Comparison of ENCODE assay signal across 8 cellular contexts in the genomic region with DNA sequence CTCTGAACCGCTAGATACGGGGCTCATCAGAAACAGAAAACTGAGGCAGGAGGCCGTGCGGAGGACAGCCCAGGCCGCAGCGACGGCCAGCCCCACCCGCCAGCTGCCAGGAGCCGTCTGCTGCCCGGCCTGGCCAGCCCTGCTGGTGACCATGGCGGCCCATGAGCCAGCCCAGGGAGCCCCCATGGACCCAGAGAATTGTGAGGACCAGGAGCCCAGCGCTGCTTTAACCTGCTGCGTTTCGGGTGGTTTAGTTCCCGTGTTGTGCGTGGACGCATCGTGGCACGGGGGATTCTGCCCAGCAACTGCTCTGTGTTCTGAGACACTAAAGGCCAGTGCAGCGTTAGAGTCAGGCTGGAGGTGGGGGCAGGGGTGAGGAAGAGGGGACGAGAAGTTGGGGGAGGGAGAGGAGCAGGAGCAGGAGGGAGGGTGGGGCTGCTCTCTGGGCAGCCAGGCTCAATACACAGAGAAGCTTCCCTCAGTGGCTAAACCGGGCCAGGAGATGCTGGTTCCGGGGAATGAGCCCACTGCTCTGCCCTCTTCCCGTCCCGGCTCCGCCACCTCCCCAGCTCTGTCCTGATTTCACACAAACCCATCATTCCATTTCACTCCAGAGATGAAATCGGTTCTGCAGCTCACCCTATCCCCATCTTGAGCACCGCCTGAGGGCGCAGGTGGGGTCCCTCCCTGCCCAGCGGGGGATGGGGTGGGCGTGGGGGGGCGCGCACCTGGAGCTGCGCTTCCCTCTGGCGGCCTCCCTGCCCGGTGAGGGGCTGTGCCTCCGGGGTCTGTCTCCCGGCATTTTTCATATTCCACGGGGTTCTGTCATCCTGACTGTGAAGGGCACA. TPM values are rescaled to one million over a fixed set of nuclear protein-coding genes. Genes with fewer than 3 reads are reported as not detected.
A peak's percentile ranks its signal among the peaks of the same experiment; 100 is the strongest.
DNase-seq lines count a peak whose midpoint lies in the region; ATAC-seq and TF ChIP-seq lines count a peak whose summit lies in the region.

No MANE protein-coding gene starts in this region.

- H3K36me3 Mint-ChIP-seq in activated CD4-positive, alpha-beta memory T cell treated with anti-CD3 and anti-CD28 coated beads, Interleukin-2, amount 10 ng/mL, durations not matched to agents 7 days and 5 days (ENCODE audit: low read depth), result peaks cover 12% of the 10 kb centered on the region

- H3K4me3 ChIP-seq in H7 (ENCODE audit: insufficient read depth, low read depth, low read length) (peak overlapping the region; percentile 51), left ventricle myocardium inferior (peak overlapping the region; percentile 70), skeletal muscle tissue (ENCODE audit: low read length in 3 of 3) (peak overlapping the region; percentile 68 to 84 (median 70))

- H3K27ac ChIP-seq in left ventricle myocardium inferior (replicated peaks) (peak overlapping the region; percentile 74), skeletal muscle tissue (ENCODE audit: low read depth, low read length) (no peak overlapping the region)

- H3K9me3 ChIP-seq in left ventricle myocardium inferior (replicated peaks) (peaks cover 35% of the 10 kb centered on the region), skeletal muscle tissue (ENCODE audit: control insufficient read depth in 3 of 3, low read length in 3 of 3) (peaks cover 0 to 5% (median 0%) of the 10 kb centered on the region in 3 donors)

- ATAC-seq in GM19463 (IDR thresholded peaks at IDR 0.05; ENCODE audit: unreplicated experiment) (no peak), GM21526 (IDR thresholded peaks at IDR 0.05; ENCODE audit: low FRiP score, unreplicated experiment) (no peak)

- CTCF ChIA-PET in activated CD4-positive, alpha-beta memory T cell treated with anti-CD3 and anti-CD28 coated beads, Interleukin-2, amount 10 ng/mL, durations not matched to agents 7 days and 5 days (lab: Charles Lee), result interaction anchor here (1.6 to 1.7 kb wide), 2 partner anchors 9 to 35 kb away, joined by 3 to 4 read pairs; no protein-coding TSS in a partner anchor

- peak; percentile 84 for DNase-seq in H7
- no peak for DNase-seq in activated CD4-positive, alpha-beta memory T cell treated with anti-CD3 and anti-CD28 coated beads, Interleukin-2, amount 10 ng/mL, durations not matched to agents 7 days and 5 days
- DNase-seq in left ventricle myocardium inferior, result no peak
- no peak for DNase-seq in NCI-H2107 (lab: John Stamatoyannopoulos, UW)
- DNase-seq in NK-92 treated with Interleukin-12 subunit alpha and Interleukin-12 subunit beta, amount 100 ng/mL, for 24 hours (lab: John Stamatoyannopoulos, UW), result no peak

- H3K27me3 ChIP-seq in H7 (ENCODE audit: control insufficient read depth, insufficient read depth, low read length) (peaks cover 22% of the 10 kb centered on the region), left ventricle myocardium inferior (ENCODE audit: low read depth) (peaks cover 65% of the 10 kb centered on the region), skeletal muscle tissue (ENCODE audit: control insufficient read depth in 3 of 3, insufficient read depth in 3 of 3, low read length in 3 of 3) (peaks cover under 1 to 48% (median 44%) of the 10 kb centered on the region in 3 donors)

- peak overlapping the region; percentile 96 for H3K4me3 Mint-ChIP-seq in activated CD4-positive, alpha-beta memory T cell treated with anti-CD3 and anti-CD28 coated beads, Interleukin-2, amount 10 ng/mL, durations not matched to agents 7 days and 5 days

- POLR2A ChIA-PET in activated CD4-positive, alpha-beta memory T cell treated with anti-CD3 and anti-CD28 coated beads, Interleukin-2, amount 10 ng/mL, durations not matched to agents 7 days and 5 days (lab: Charles Lee), result interaction anchor here (0.7 to 2.5 kb wide), 9 partner anchors 10 to 318 kb away, joined by 3 to 16 read pairs (median 4); no protein-coding TSS in a partner anchor

- H3K4me1 ChIP-seq in left ventricle myocardium inferior, result peaks cover 20% of the 10 kb centered on the region
- H3K4me1 ChIP-seq in skeletal muscle tissue (ENCODE audit: control insufficient read depth in 3 of 3, insufficient read depth in 3 of 3, low read length in 3 of 3), result peaks cover 6 to 17% (median 10%) of the 10 kb centered on the region in 3 donors

- peak overlapping the region; percentile 61 to 72 (median 71) for H3K9ac ChIP-seq in skeletal muscle tissue (ENCODE audit: low read depth in 1 of 3, low read length in 3 of 3)

- intact Hi-C loops in left ventricle myocardium inferior (cut with micrococcal nuclease), result no loop called here

- H3K36me3 ChIP-seq in H7 (replicated peaks; ENCODE audit: control insufficient read depth, insufficient read depth, low read length) (no peaks in the 10 kb centered on the region), left ventricle myocardium inferior (no peaks in the 10 kb centered on the region), skeletal muscle tissue (ENCODE audit: control insufficient read depth in 3 of 3, insufficient read depth in 3 of 3, low read length in 3 of 3) (no peaks in the 10 kb centered on the region)

- peak overlapping the region; percentile 81 for H3K27ac Mint-ChIP-seq in activated CD4-positive, alpha-beta memory T cell treated with anti-CD3 and anti-CD28 coated beads, Interleukin-2, amount 10 ng/mL, durations not matched to agents 7 days and 5 days

- H3K27me3 Mint-ChIP-seq in activated CD4-positive, alpha-beta memory T cell treated with anti-CD3 and anti-CD28 coated beads, Interleukin-2, amount 10 ng/mL, durations not matched to agents 7 days and 5 days, result peaks cover 11% of the 10 kb centered on the region

- no peak for TF ChIP-seq CTCF in left ventricle myocardium inferior (IDR thresholded peaks at IDR 0.05; ENCODE audit: borderline replicate concordance)

- H3K4me1 Mint-ChIP-seq in activated CD4-positive, alpha-beta memory T cell treated with anti-CD3 and anti-CD28 coated beads, Interleukin-2, amount 10 ng/mL, durations not matched to agents 7 days and 5 days, result peaks cover 40% of the 10 kb centered on the region

- peaks cover 6% of the 10 kb centered on the region for H3K9me3 Mint-ChIP-seq in activated CD4-positive, alpha-beta memory T cell treated with anti-CD3 and anti-CD28 coated beads, Interleukin-2, amount 10 ng/mL, durations not matched to agents 7 days and 5 days

RNA-seq across cellular contexts. Expression of a gene that starts 44.4 kb away (rescaled TPM):
- 26.0 and 29.1 TPM in 2 replicates for total RNA-seq in H7 (2014; rRNA removed; shearing (Covaris generic))
- total RNA-seq in activated CD4-positive, alpha-beta memory T cell treated with anti-CD3 and anti-CD28 coated beads, Interleukin-2, amount 10 ng/mL, durations not matched to agents 7 days and 5 days, result 10 to 100 TPM; 23.4 to 23.6 TPM
- total RNA-seq in left ventricle myocardium inferior (10.3 TPM), skeletal muscle tissue (5.7 TPM)

RNA-seq across cellular contexts. Expression of a gene that starts 44.6 kb away (rescaled TPM):
- total RNA-seq in H7 (2014; rRNA removed; shearing (Covaris generic)), result 16.1 and 22.6 TPM in 2 replicates
- 10 to 100 TPM; 17.9 to 18.6 TPM for total RNA-seq in activated CD4-positive, alpha-beta memory T cell treated with anti-CD3 and anti-CD28 coated beads, Interleukin-2, amount 10 ng/mL, durations not matched to agents 7 days and 5 days
- total RNA-seq in left ventricle myocardium inferior (9.0 TPM), skeletal muscle tissue (8.4 TPM)
